In genomic region chr3:196633658-196634151, GRCh38 we compare ENCODE assay signal across 1 cellular context.
TF ChIP-seq lines count a peak whose summit lies in the region.

No MANE protein-coding gene starts in this region.

TF ChIP-seq in K562, 482 proteins besides CTCF, POLR2A, EP300 and RAD21 (continued from another document and continues in another):
- TF ChIP-seq CHAMP1 (IDR thresholded peaks at IDR 0.05) (no peak), ASH1L (IDR thresholded peaks at IDR 0.05; ENCODE audit: borderline replicate concordance, low read depth, partially characterized antibody) (no peak), MCM5 (IDR thresholded peaks at IDR 0.05; ENCODE audit: low read depth) (no peak), ZNF551 (CRISPR knock-in tag; IDR thresholded peaks at IDR 0.05) (no peak), HDAC1 (IDR thresholded peaks at IDR 0.05) (no peak), CAMTA2 (CRISPR knock-in tag; conservative IDR thresholded peaks at IDR 0.05) (no peak), DPF2 (IDR thresholded peaks at IDR 0.05) (0 out of 2 replicates have a peak, but pooled peaks have one; percentile 18), SOX6 (IDR thresholded peaks at IDR 0.05) (0 out of 2 replicates have a peak, but pooled peaks have one; percentile 17), ZNF699 (CRISPR knock-in tag; IDR thresholded peaks at IDR 0.05; ENCODE audit: insufficient replicate concordance) (no peak), BRD4 (IDR thresholded peaks at IDR 0.05) (peak; percentile 5; the same call in 1 of the 2 replicates), ZNF133 (CRISPR knock-in tag; IDR thresholded peaks at IDR 0.05) (no peak), ZNF146 (CRISPR knock-in tag; IDR thresholded peaks at IDR 0.05; ENCODE audit: unreplicated experiment) (no peak), BRD9 (IDR thresholded peaks at IDR 0.05; ENCODE audit: low read depth, partially characterized antibody) (no peak), HNRNPLL (IDR thresholded peaks at IDR 0.05; ENCODE audit: low read depth, low read length, poor library complexity, severe bottlenecking) (no peak), FOXP1 (CRISPR knock-in tag; IDR thresholded peaks at IDR 0.05) (no peak), IRF1 (CRISPR knock-in tag; IDR thresholded peaks at IDR 0.05; ENCODE audit: borderline replicate concordance) (no peak), HLTF (IDR thresholded peaks at IDR 0.05) (no peak), MYBL2 (IDR thresholded peaks at IDR 0.05; ENCODE audit: low read depth) (no peak), MYBL2 (CRISPR knock-in tag; IDR thresholded peaks at IDR 0.05; ENCODE audit: borderline replicate concordance) (no peak), ZNF584 (CRISPR knock-in tag; IDR thresholded peaks at IDR 0.05; ENCODE audit: low read depth) (no peak), ZNF764 (CRISPR knock-in tag; IDR thresholded peaks at IDR 0.05; ENCODE audit: low read depth) (no peak), CBFA2T3 (IDR thresholded peaks at IDR 0.05) (peak; percentile 51), ZNF79 (CRISPR knock-in tag; IDR thresholded peaks at IDR 0.05; ENCODE audit: low read depth) (no peak), ZNF212 (CRISPR knock-in tag; IDR thresholded peaks at IDR 0.05) (no peak), NR0B1 (IDR thresholded peaks at IDR 0.05; ENCODE audit: partially characterized antibody) (no peak), MEF2D (tag; conservative IDR thresholded peaks at IDR 0.05; ENCODE audit: low read depth) (no peak), MTA2 (IDR thresholded peaks at IDR 0.05; ENCODE audit: low read depth) (no peak), ZNF232 (CRISPR knock-in tag; IDR thresholded peaks at IDR 0.05) (no peak), CSDE1 (IDR thresholded peaks at IDR 0.05) (no peak), RBM39 (optimal IDR thresholded peaks at IDR 0.05; ENCODE audit: low read depth, low read length) (no peak), MCM3 (IDR thresholded peaks at IDR 0.05) (no peak), NBN (IDR thresholded peaks at IDR 0.05; ENCODE audit: low read depth) (no peak), ZKSCAN3 (CRISPR knock-in tag; IDR thresholded peaks at IDR 0.05) (no peak), ZNF589 (CRISPR knock-in tag; IDR thresholded peaks at IDR 0.05; ENCODE audit: low read depth) (no peak), ZNF639 (CRISPR knock-in tag; conservative IDR thresholded peaks at IDR 0.05 in 1 of 2, IDR thresholded peaks at IDR 0.05 in 1 of 2) (peak in 1 of 2 experiments; percentile 55; a peak in 2 of 4 replicates), RB1 (IDR thresholded peaks at IDR 0.05; ENCODE audit: low read depth) (no peak), ZNF780A (CRISPR knock-in tag; IDR thresholded peaks at IDR 0.05) (no peak), ZNF436 (CRISPR knock-in tag; IDR thresholded peaks at IDR 0.05) (no peak), ELK3 (CRISPR knock-in tag; IDR thresholded peaks at IDR 0.05) (no peak), RBM17 (IDR thresholded peaks at IDR 0.05; ENCODE audit: borderline replicate concordance, low read depth, low read length) (no peak), ELF4 (CRISPR knock-in tag; IDR thresholded peaks at IDR 0.05) (no peak), ZBTB34 (CRISPR knock-in tag; IDR thresholded peaks at IDR 0.05) (no peak), MBD2 (IDR thresholded peaks at IDR 0.05; ENCODE audit: borderline replicate concordance, low read depth) (no peak)
- TF ChIP-seq, protein P1, sequence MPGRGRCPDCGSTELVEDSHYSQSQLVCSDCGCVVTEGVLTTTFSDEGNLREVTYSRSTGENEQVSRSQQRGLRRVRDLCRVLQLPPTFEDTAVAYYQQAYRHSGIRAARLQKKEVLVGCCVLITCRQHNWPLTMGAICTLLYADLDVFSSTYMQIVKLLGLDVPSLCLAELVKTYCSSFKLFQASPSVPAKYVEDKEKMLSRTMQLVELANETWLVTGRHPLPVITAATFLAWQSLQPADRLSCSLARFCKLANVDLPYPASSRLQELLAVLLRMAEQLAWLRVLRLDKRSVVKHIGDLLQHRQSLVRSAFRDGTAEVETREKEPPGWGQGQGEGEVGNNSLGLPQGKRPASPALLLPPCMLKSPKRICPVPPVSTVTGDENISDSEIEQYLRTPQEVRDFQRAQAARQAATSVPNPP (IDR thresholded peaks at IDR 0.05; ENCODE audit: borderline replicate concordance, insufficient read depth, insufficient read length), result no peak
- TF ChIP-seq, protein P2, sequence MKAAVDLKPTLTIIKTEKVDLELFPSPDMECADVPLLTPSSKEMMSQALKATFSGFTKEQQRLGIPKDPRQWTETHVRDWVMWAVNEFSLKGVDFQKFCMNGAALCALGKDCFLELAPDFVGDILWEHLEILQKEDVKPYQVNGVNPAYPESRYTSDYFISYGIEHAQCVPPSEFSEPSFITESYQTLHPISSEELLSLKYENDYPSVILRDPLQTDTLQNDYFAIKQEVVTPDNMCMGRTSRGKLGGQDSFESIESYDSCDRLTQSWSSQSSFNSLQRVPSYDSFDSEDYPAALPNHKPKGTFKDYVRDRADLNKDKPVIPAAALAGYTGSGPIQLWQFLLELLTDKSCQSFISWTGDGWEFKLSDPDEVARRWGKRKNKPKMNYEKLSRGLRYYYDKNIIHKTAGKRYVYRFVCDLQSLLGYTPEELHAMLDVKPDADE (conservative IDR thresholded peaks at IDR 0.05; ENCODE audit: control insufficient read depth, low read depth, low read length), result no peak
